In genomic region chr1:67916439-67916886, GRCh38 we compare ENCODE assay signal across 26 cellular contexts.
"Had no signal": no experiment of that assay in that cellular context is flagged by ENCODE, and none has a peak within 500 bp of the region (broad histone marks: within the 10 kb centered on the region; RNA-seq: fewer than 3 reads in every experiment).

No MANE protein-coding gene starts in this region.

- DNase-seq: cortex of kidney; effector CD8-positive, alpha-beta T cell; effector memory CD8-positive, alpha-beta T cell; endodermal cell; erythroblast; esophagus squamous epithelium; foreskin fibroblast; foreskin melanocyte; gastrocnemius medialis; glutamatergic neuron; head of caudate nucleus; heart right ventricle; hippocampal formation; left cardiac atrium; left lung; left ventricle myocardium superior; lower lobe of right lung; mesenchymal stem cell; mucosa of descending colon; naive B cell; naive thymus-derived CD8-positive, alpha-beta T cell had no signal

- H3K36me3 ChIP-seq: esophagus squamous epithelium, gastrocnemius medialis, heart right ventricle, left lung, lower lobe of right lung had no signal

- H3K4me3 ChIP-seq: esophagus squamous epithelium, gastrocnemius medialis, heart right ventricle, left lung, lower lobe of right lung, mucosa of descending colon had no signal

- H3K4me1 ChIP-seq: esophagus squamous epithelium, gastrocnemius medialis, heart right ventricle, left lung, lower lobe of right lung had no signal

- H3K27me3 ChIP-seq: gastrocnemius medialis, heart right ventricle, left lung had no signal

- FAIRE-seq: endometrium, islet of Langerhans, keratinocyte had no signal

- ATAC-seq: effector memory CD8-positive, alpha-beta T cell; esophagus mucosa; gastrocnemius medialis; heart right ventricle; left cardiac atrium; left lung; left ventricle myocardium superior; lower lobe of right lung; mucosa of descending colon; naive thymus-derived CD8-positive, alpha-beta T cell had no signal

- H3K9me3 ChIP-seq: esophagus squamous epithelium, gastrocnemius medialis, heart right ventricle, left lung, lower lobe of right lung, mucosa of descending colon had no signal

- H3K27ac ChIP-seq: epithelial cell of prostate, esophagus squamous epithelium, gastrocnemius medialis, heart right ventricle, left lung, lower lobe of right lung had no signal
